Comparison of ENCODE assay signal across 22 cellular contexts in genomic region chr4:35102111-35102510, GRCh38.
"Had no signal": no experiment of that assay in that cellular context is flagged by ENCODE, and none has a peak within 500 bp of the region (broad histone marks: within the 10 kb centered on the region; RNA-seq: fewer than 3 reads in every experiment).

No MANE protein-coding gene starts in this region.

- H3K4me1 ChIP-seq: esophagus squamous epithelium, lower lobe of right lung, parathyroid adenoma, sigmoid colon, tibial nerve, upper lobe of right lung, uterus had no signal

- H3K9ac ChIP-seq: parathyroid adenoma had no signal

- H3K27me3 Mint-ChIP-seq: naive thymus-derived CD8-positive, alpha-beta T cell; progenitor cell of endocrine pancreas; stimulated activated memory B cell treated with anti-CD40 and anti-IgM and Interleukin-4, amounts not matched to agents 10 μg/mL and 1 μg/mL and 100 μg/mL, for 72 hours; stimulated activated naive CD8-positive, alpha-beta T cell treated with anti-CD3 and anti-CD28 coated beads, Interleukin-15, Interleukin-2, amounts not matched to agents 100 ng/mL and 50 ng/mL, for 24 hours had no signal

- H3K36me3 Mint-ChIP-seq: naive thymus-derived CD8-positive, alpha-beta T cell; stimulated activated memory B cell treated with anti-CD40 and anti-IgM and Interleukin-4, amounts not matched to agents 10 μg/mL and 1 μg/mL and 100 μg/mL, for 72 hours had no signal

- ATAC-seq: left ventricle myocardium superior; lower lobe of right lung; naive thymus-derived CD8-positive, alpha-beta T cell; right cardiac atrium; stimulated activated memory B cell treated with anti-CD40 and anti-IgM and Interleukin-4, amounts not matched to agents 10 μg/mL and 1 μg/mL and 100 μg/mL, for 72 hours; upper lobe of right lung had no signal

- H2AFZ ChIP-seq: parathyroid adenoma had no signal

- H3K4me1 Mint-ChIP-seq: naive thymus-derived CD8-positive, alpha-beta T cell; nephron progenitor cell; stimulated activated memory B cell treated with anti-CD40 and anti-IgM and Interleukin-4, amounts not matched to agents 10 μg/mL and 1 μg/mL and 100 μg/mL, for 72 hours had no signal

- H3K36me3 ChIP-seq: esophagus squamous epithelium, lower lobe of right lung, sigmoid colon, thoracic aorta, tibial nerve, upper lobe of right lung, uterus had no signal

- H3K9me3 ChIP-seq: lower lobe of right lung, thoracic aorta, tibial nerve, upper lobe of right lung, uterus had no signal

- DNase-seq: dermis blood vessel endothelial cell; effector memory CD4-positive, alpha-beta T cell; erythroblast; esophagus squamous epithelium; foreskin melanocyte; left ventricle myocardium superior; lower lobe of right lung; naive thymus-derived CD8-positive, alpha-beta T cell; nephron progenitor cell; right cardiac atrium; sigmoid colon; stimulated activated CD4-positive, alpha-beta T cell treated with anti-CD3 and anti-CD28 coated beads, Interleukin-2, amount 100 ng/mL, for 24 hours; stimulated activated CD4-positive, alpha-beta T cell treated with anti-CD3 and anti-CD28 coated beads, Interleukin-4, amount 100 ng/mL, for 24 hours; upper lobe of right lung; uterus had no signal

- H3K27ac Mint-ChIP-seq: naive thymus-derived CD8-positive, alpha-beta T cell; nephron progenitor cell; progenitor cell of endocrine pancreas; stimulated activated memory B cell treated with anti-CD40 and anti-IgM and Interleukin-4, amounts not matched to agents 10 μg/mL and 1 μg/mL and 100 μg/mL, for 72 hours; stimulated activated naive CD8-positive, alpha-beta T cell treated with anti-CD3 and anti-CD28 coated beads, Interleukin-15, Interleukin-2, amounts not matched to agents 100 ng/mL and 50 ng/mL, for 24 hours had no signal

- H3K4me3 ChIP-seq: coronary artery, esophagus squamous epithelium, lower lobe of right lung, sigmoid colon, thoracic aorta, tibial nerve, upper lobe of right lung, uterus had no signal

- H3K9me3 Mint-ChIP-seq: nephron progenitor cell; stimulated activated memory B cell treated with anti-CD40 and anti-IgM and Interleukin-4, amounts not matched to agents 10 μg/mL and 1 μg/mL and 100 μg/mL, for 72 hours; stimulated activated naive CD8-positive, alpha-beta T cell treated with anti-CD3 and anti-CD28 coated beads, Interleukin-15, Interleukin-2, amounts not matched to agents 100 ng/mL and 50 ng/mL, for 24 hours had no signal

- H3K27ac ChIP-seq: coronary artery, esophagus squamous epithelium, lower lobe of right lung, parathyroid adenoma, sigmoid colon, thoracic aorta, tibial nerve, upper lobe of right lung, uterus had no signal

- H3K79me2 ChIP-seq: parathyroid adenoma had no signal

- H3K4me3 Mint-ChIP-seq: naive thymus-derived CD8-positive, alpha-beta T cell; nephron progenitor cell; stimulated activated memory B cell treated with anti-CD40 and anti-IgM and Interleukin-4, amounts not matched to agents 10 μg/mL and 1 μg/mL and 100 μg/mL, for 72 hours; stimulated activated naive CD8-positive, alpha-beta T cell treated with anti-CD3 and anti-CD28 coated beads, Interleukin-15, Interleukin-2, amounts not matched to agents 100 ng/mL and 50 ng/mL, for 24 hours had no signal

- H3K27me3 ChIP-seq: esophagus squamous epithelium, sigmoid colon, tibial nerve, upper lobe of right lung, uterus had no signal
